In the genomic region with DNA sequence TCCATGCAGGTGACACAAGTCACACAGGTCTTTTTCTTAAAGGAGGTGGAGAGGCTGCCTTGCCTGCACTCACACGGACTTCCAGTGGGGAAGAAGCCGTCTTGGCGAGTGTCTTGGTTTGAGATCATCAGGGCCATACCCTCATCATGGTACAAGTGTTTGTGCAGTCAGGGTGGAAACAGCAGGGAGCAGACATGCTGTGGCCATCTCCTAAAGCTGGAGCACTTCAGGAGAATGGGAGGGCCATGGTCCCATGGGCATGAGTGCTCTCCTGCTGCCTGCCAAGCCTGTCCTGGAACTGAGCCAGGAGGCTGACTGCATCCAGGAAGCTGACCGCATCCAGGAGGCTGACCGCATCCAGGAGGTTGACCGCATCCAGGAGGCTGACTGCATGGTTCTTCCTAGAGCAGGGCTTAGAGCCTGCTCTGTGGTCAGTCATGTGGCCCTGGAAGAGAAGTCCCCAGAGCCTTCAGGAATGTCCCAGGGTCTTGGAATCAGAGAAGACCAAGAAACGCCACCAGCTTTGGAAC, we compare ENCODE assay signal across 20 cellular contexts.
DNase-seq lines count a peak whose midpoint lies in the region; ATAC-seq, FAIRE-seq and TF ChIP-seq lines count a peak whose summit lies in the region.
"Had no signal": no experiment of that assay in that cellular context is flagged by ENCODE, and none has a peak within 500 bp of the region (broad histone marks: within the 10 kb centered on the region; RNA-seq: fewer than 3 reads in every experiment).

No MANE protein-coding gene starts in this region.

- H3K36me3 ChIP-seq in esophagus muscularis mucosa = no peaks in the 10 kb centered on the region

- H3K27me3 ChIP-seq in esophagus muscularis mucosa = peaks cover 0 to 56% (median 0%) of the 10 kb centered on the region in 4 donors

- TF ChIP-seq CTCF in D721Med (IDR thresholded peaks at IDR 0.05; ENCODE audit: insufficient read depth, missing control alignments) (no peak), esophagus muscularis mucosa (IDR thresholded peaks at IDR 0.05) (no peak)

- no peak overlapping the region for H3K4me3 ChIP-seq in esophagus muscularis mucosa
- H3K4me3 ChIP-seq: GM23338 had no signal

- H3K4me1 ChIP-seq in esophagus muscularis mucosa = no peaks in the 10 kb centered on the region
- H3K4me1 ChIP-seq: Caco-2 had no signal

- FAIRE-seq in D721Med (lab: Jason Lieb, UNC) = no peak
- FAIRE-seq: endometrium, islet of Langerhans had no signal

- no peak overlapping the region for H3K27ac ChIP-seq in esophagus muscularis mucosa (replicated peaks in 1 of 4)
- H3K27ac ChIP-seq: VCaP had no signal

- no peak for TF ChIP-seq POLR2A in esophagus muscularis mucosa (IDR thresholded peaks at IDR 0.05; ENCODE audit: low read depth)

- DNase-seq in DMS153 treated with DMSO at 0.1 percent for 48 hours (lab: John Stamatoyannopoulos, UW; ENCODE audit: unreplicated experiment) (peak; percentile 16), HT1080 (ENCODE audit: low read depth) (peak; percentile 75), RKO (ENCODE audit: low spot score) (peak; percentile 58), kidney tubule cell (ENCODE audit: low spot score) (peak; percentile 38), DMS 273 treated with DMSO at 0.1 percent for 48 hours (lab: John Stamatoyannopoulos, UW) (no peak), D721Med (ENCODE audit: insufficient read length, low spot score) (no peak), esophagus muscularis mucosa (ENCODE audit: extremely low spot score) (no peak)
- DNase-seq: activated CD4-positive, alpha-beta T cell treated with anti-CD3 and anti-CD28 coated beads, Interleukin-2, amount 50 U/mL, for 4 hours; activated naive CD4-positive, alpha-beta T cell; AML-193; Caco-2; cerebellar nuclear complex; NCI-H2171 treated with DMSO at 0.1 percent for 48 hours; stimulated activated CD4-positive, alpha-beta T cell treated with anti-CD3 and anti-CD28 coated beads, Interleukin-4, amount 100 ng/mL, for 4 hours; T-helper 1 cell had no signal

- no peaks in the 10 kb centered on the region for H3K9me3 ChIP-seq in esophagus muscularis mucosa

- intact Hi-C loops in esophagus muscularis mucosa (cut with DNase I) = no loop called here

- 87% methylated on average over 3 of the region's 7 CpGs for WGBS in esophagus muscularis mucosa

- no peak for TF ChIP-seq EP300 in esophagus muscularis mucosa (IDR thresholded peaks at IDR 0.05)

- no peak for ATAC-seq in GM19455 (IDR thresholded peaks at IDR 0.05; ENCODE audit: unreplicated experiment)
- ATAC-seq: GM23338 had no signal

Comparison
In these comparisons a context has a peak if more than half of its experiments do, and no peak if none do; other contexts are left out.
1. DNase-seq: peak in DMS153 treated with DMSO at 0.1 percent for 48 hours (single experiment), HT1080 (single experiment), RKO (single experiment) and kidney tubule cell (single experiment); none in DMS 273 treated with DMSO at 0.1 percent for 48 hours (single experiment), D721Med (single experiment) and esophagus muscularis mucosa (single experiment).